Comparison of ENCODE assay signal across 8 cellular contexts in genomic region chr4:11424000-11424399, GRCh38. TPM values are rescaled to one million over a fixed set of nuclear protein-coding genes. Genes with fewer than 3 reads are reported as not detected.
DNase-seq lines count a peak whose midpoint lies in the region; ATAC-seq, FAIRE-seq and TF ChIP-seq lines count a peak whose summit lies in the region.

No MANE protein-coding gene starts in this region.

- peak overlapping the region; percentile 15 for H3K9ac ChIP-seq in keratinocyte (ENCODE audit: control insufficient read depth, extremely low read depth, insufficient read depth, low read length)

- no peak overlapping the region for H2AFZ ChIP-seq in keratinocyte (ENCODE audit: control insufficient read depth, low read length)

- peak; percentile 76 for FAIRE-seq in keratinocyte (lab: Jason Lieb, UNC)

- H3K9me3 ChIP-seq in keratinocyte (ENCODE audit: control insufficient read depth, low read depth, low read length) = no peaks in the 10 kb centered on the region

- DNase-seq in Right ventricle myocardium superior (peak; percentile 45), Right ventricle myocardium inferior (ENCODE audit: missing footprints) (no peak), HuH-7 (ENCODE audit: low spot score) (peak; percentile 75), keratinocyte (ENCODE audit: low read depth, low spot score) (peak; percentile 35), GM19238 (ENCODE audit: insufficient read length, low spot score) (no peak), ecto neural progenitor cell (ENCODE audit: low spot score) (no peak)
- no peak for DNase-seq in activated effector memory CD4-positive, alpha-beta T cell treated with anti-CD3 and anti-CD28 coated beads, Interleukin-2, amount 50 U/mL, for 16 hours

- peaks cover 2% of the 10 kb centered on the region for H4K20me1 ChIP-seq in keratinocyte (ENCODE audit: control insufficient read depth, extremely low read depth, insufficient read depth, low read length)

- H3K4me1 ChIP-seq in keratinocyte (ENCODE audit: control insufficient read depth, extremely low read depth, insufficient read depth, low read length) = peaks cover 29% of the 10 kb centered on the region

- H3K4me2 ChIP-seq in keratinocyte (ENCODE audit: control insufficient read depth, extremely low read depth, insufficient read depth, low read depth, low read length) = peak overlapping the region; percentile 49

- H3K4me3 ChIP-seq in keratinocyte (ENCODE audit: control insufficient read depth in 2 of 3, extremely low read depth in 1 of 3, insufficient read depth in 2 of 3, low read depth in 1 of 3, low read length in 3 of 3) = peak overlapping the region in 2 of 3 experiments; percentile 10 to 13

- peaks cover 11 to 17% of the 10 kb centered on the region in 2 experiments for H3K36me3 ChIP-seq in keratinocyte (ENCODE audit: control insufficient read depth in 2 of 2, extremely low read depth in 1 of 2, insufficient read depth in 2 of 2, low read length in 2 of 2)

- dilution Hi-C loops in keratinocyte (cut with MboI; ENCODE audit: extremely low pct_ligation_motif_present, low sequenced_read_pairs) = no loop called here

- no peaks in the 10 kb centered on the region for H3K27me3 ChIP-seq in keratinocyte (ENCODE audit: control insufficient read depth, extremely low read depth, insufficient read depth, low read length)

- intact Hi-C loops in Right ventricle myocardium superior (cut with DNase I) = loop anchor here (10.0 kb wide), 1 partner anchor 201 kb away; no protein-coding TSS in a partner anchor
- intact Hi-C loops in Right ventricle myocardium inferior (cut with DNase I) = loop anchor here (5.0 kb wide), 1 partner anchor 298 kb away; no protein-coding TSS in a partner anchor

- peaks cover 2% of the 10 kb centered on the region for H3K9me1 ChIP-seq in keratinocyte (ENCODE audit: control insufficient read depth, extremely low read depth, insufficient read depth, low read length)

- ATAC-seq in Right ventricle myocardium superior (ENCODE audit: poor library complexity) (no peak), Right ventricle myocardium inferior (no peak)

- H3K27ac ChIP-seq in VCaP = no peak overlapping the region
- no peak overlapping the region for H3K27ac ChIP-seq in keratinocyte (ENCODE audit: control insufficient read depth, insufficient read depth, low read length)

- TF ChIP-seq CTCF in VCaP (conservative IDR thresholded peaks at IDR 0.05) = peak; percentile 32
- peak; percentile 32 to 57 (median 47) for TF ChIP-seq CTCF in keratinocyte (optimal IDR thresholded peaks at IDR 0.05 in 1 of 3, IDR thresholded peaks at IDR 0.05 in 1 of 3, conservative IDR thresholded peaks at IDR 0.05 in 1 of 3; ENCODE audit: extremely low read depth in 1 of 3, insufficient read depth in 2 of 3, low read length in 3 of 3)

- peaks cover 95% of the 10 kb centered on the region for H3K79me2 ChIP-seq in keratinocyte (ENCODE audit: control insufficient read depth, insufficient read depth, low read length)

RNA-seq across cellular contexts. Expression of gene HS3ST1, which starts 4.7 kb away (rescaled TPM):
- total RNA-seq in Right ventricle myocardium superior = 1.2 TPM
- total RNA-seq in Right ventricle myocardium inferior = 1.4 TPM
- polyA plus RNA-seq in keratinocyte = 2.0 to 3.7 TPM (median 3.3 TPM) in 3 replicates
- 1.5 TPM for polyA plus RNA-seq in keratinocyte (2011; ENCODE audit: low read depth)
- 1.2 and 5.8 TPM in 2 replicates for polyA plus RNA-seq in keratinocyte (2011; cell fraction: cytosol; rRNA removed)
- 4.0 and 5.2 TPM in 2 replicates for polyA plus RNA-seq in keratinocyte (2011; cell fraction: nucleus; rRNA removed)
- polyA plus RNA-seq in keratinocyte (2012; ENCODE audit: low replicate concordance) = 2.9 and 6.9 TPM in 2 replicates
- polyA minus RNA-seq in keratinocyte = 2.4 to 7.4 TPM (median 2.7 TPM) in 3 replicates
- 19.8 TPM for polyA minus RNA-seq in keratinocyte (2011; cell fraction: cytosol; rRNA and poly(A)+ RNA removed)
- 8.0 and 10.2 TPM in 2 replicates for polyA minus RNA-seq in keratinocyte (2011; cell fraction: nucleus; rRNA and poly(A)+ RNA removed)

Comparison
In these comparisons a context has a peak if more than half of its experiments do, and no peak if none do; other contexts are left out.
1. DNase-seq: peak in Right ventricle myocardium superior (single experiment), HuH-7 (single experiment) and keratinocyte (single experiment); none in Right ventricle myocardium inferior (single experiment), GM19238 (single experiment), activated effector memory CD4-positive, alpha-beta T cell treated with anti-CD3 and anti-CD28 coated beads, Interleukin-2, amount 50 U/mL, for 16 hours (single experiment) and ecto neural progenitor cell (single experiment).